In genomic region chr3:184016820-184017671, GRCh38 we compare ENCODE assay signal across 8 cellular contexts. TPM values are rescaled to one million over a fixed set of nuclear protein-coding genes. Genes with fewer than 3 reads are reported as not detected.
DNase-seq lines count a peak whose midpoint lies in the region; ATAC-seq, FAIRE-seq and TF ChIP-seq lines count a peak whose summit lies in the region.

No MANE protein-coding gene starts in this region.

- in situ Hi-C loops in GM13977 (cut with MboI; ENCODE audit: low pct_unique_long_range_greater_than_20kb, low sequenced_read_pairs, unreplicated experiment) = no loop called here
- in situ Hi-C loops in HepG2 (cut with HindIII; ENCODE audit: extremely low pct_ligation_motif_present, low pct_unique_long_range_greater_than_20kb) = loop anchor here (5.0 kb wide), 1 partner anchor 120 kb away; no protein-coding TSS in a partner anchor

- H3K27ac ChIP-seq in A549 (peak overlapping the region; percentile 89 to 98), HepG2 (ENCODE audit: extremely low read length, insufficient read depth, low read length) (peak overlapping the region; percentile 30)

- peak overlapping the region; percentile 93 for H3K4me3 ChIP-seq in A549
- peak overlapping the region; percentile 73 to 97 (median 79) for H3K4me3 ChIP-seq in HepG2 (replicated peaks in 1 of 3; ENCODE audit: insufficient read depth in 1 of 3, low read depth in 2 of 3, low read length in 3 of 3)

- TF ChIP-seq CTCF in A549 (IDR thresholded peaks at IDR 0.05) (peak; percentile 88), GM13977 (IDR thresholded peaks at IDR 0.05; ENCODE audit: extremely low read depth, insufficient read depth, missing control alignments) (peak; percentile 94), WTC11 (IDR thresholded peaks at IDR 0.05) (peak; percentile 99), HepG2 (CRISPR knock-in tag; IDR thresholded peaks at IDR 0.05) (peak; percentile 86)

- H3K27me3 Mint-ChIP-seq in WTC11 (ENCODE audit: low read depth) = no peaks in the 10 kb centered on the region

- no peak overlapping the region for H2AFZ ChIP-seq in HepG2 (ENCODE audit: low read length)

- H3K27me3 ChIP-seq in HepG2 (ENCODE audit: control insufficient read depth in 1 of 2, insufficient read depth in 2 of 2, low read length in 2 of 2) = no peaks in the 10 kb centered on the region

- H3K9me3 ChIP-seq in A549 (no peaks in the 10 kb centered on the region), HepG2 (ENCODE audit: low read length) (no peaks in the 10 kb centered on the region)

- no peaks in the 10 kb centered on the region for H3K79me2 ChIP-seq in HepG2 (ENCODE audit: insufficient read depth, low read length)

- TF ChIP-seq RAD21 in A549 (conservative IDR thresholded peaks at IDR 0.05 in 1 of 2, IDR thresholded peaks at IDR 0.05 in 1 of 2) (peak; percentile 38 to 66; a peak in 4 of 5 replicates), HepG2 (CRISPR knock-in tag; IDR thresholded peaks at IDR 0.05) (peak; percentile 96)

- peaks cover 9% of the 10 kb centered on the region; the same call in 2 of the 3 replicates for H3K4me1 ChIP-seq in A549
- peaks cover 32% of the 10 kb centered on the region for H3K4me1 ChIP-seq in HepG2 (ENCODE audit: insufficient read depth, low read length)

- TF ChIP-seq EP300 in A549 (IDR thresholded peaks at IDR 0.05) = no peak
- TF ChIP-seq EP300 in HepG2 (IDR thresholded peaks at IDR 0.05; ENCODE audit: low read depth in 2 of 2, low read length in 2 of 2) = no peak
- no peak for TF ChIP-seq EP300 in HepG2 (CRISPR knock-in tag; IDR thresholded peaks at IDR 0.05; ENCODE audit: borderline replicate concordance)

- peak; percentile 56 to 65 for DNase-seq in A549 (ENCODE audit: low read depth in 1 of 2, low spot score in 1 of 2)
- peak; percentile 78 for DNase-seq in GM13977 (ENCODE audit: low spot score)
- peak; percentile 32 for DNase-seq in NCI-H1694 (lab: John Stamatoyannopoulos, UW)
- peak; percentile 50 for DNase-seq in WTC11 (ENCODE audit: low spot score)
- DNase-seq in dedifferentiated amniotic fluid mesenchymal stem cell (ENCODE audit: extremely low spot score) = peak; percentile 23
- peak; percentile 18 for DNase-seq in HepG2 (ENCODE audit: low spot score)
- DNase-seq in stimulated activated CD4-positive, alpha-beta T cell treated with anti-CD3 and anti-CD28 coated beads, Interleukin-4, amount 100 ng/mL, for 4 hours = peak; percentile 27 to 57

- H3K4me2 ChIP-seq in A549 = peak overlapping the region; percentile 98
- H3K4me2 ChIP-seq in HepG2 (ENCODE audit: low read depth, low read length) = peak overlapping the region; percentile 81

- peaks cover 17% of the 10 kb centered on the region for H3K36me3 Mint-ChIP-seq in WTC11

- H3K9me3 Mint-ChIP-seq in WTC11 = peaks cover 3% of the 10 kb centered on the region; the same call in 1 of the 2 replicates

- FAIRE-seq in A549 (lab: Jason Lieb, UNC) = no peak
- no peak for FAIRE-seq in HepG2 (lab: Jason Lieb, UNC)

- H3K36me3 ChIP-seq in HepG2 (replicated peaks in 1 of 2; ENCODE audit: control insufficient read depth in 1 of 2, insufficient read depth in 2 of 2, low read length in 2 of 2) = no peaks in the 10 kb centered on the region; a peak in 2 of 5 replicates

- H3K4me3 Mint-ChIP-seq in WTC11 = peak overlapping the region; percentile 99

- POLR2A ChIA-PET in A549 (lab: Yijun Ruan, JAX) = no interaction called here
- POLR2A ChIA-PET in WTC11 (lab: Charles Lee) = interaction anchor here (0.6 to 0.7 kb wide), 2 partner anchors 122 to 160 kb away, joined by 3 read pairs; no protein-coding TSS in a partner anchor
- POLR2A ChIA-PET in HepG2 (lab: Yijun Ruan, JAX) = interaction anchor here (0.9 to 1.5 kb wide), 8 partner anchors 29 to 139 kb away, joined by 3 to 7 read pairs (median 5); partner anchors contain the start of gene EIF2B5

- BruUV-seq in HepG2 (replicated peaks; lab: Mats Ljungman, UMichigan) = TSS peak; percentile 56

- peak overlapping the region; percentile 54 for H3K9ac ChIP-seq in HepG2 (ENCODE audit: insufficient read depth, low read depth, low read length)

- H3K27ac Mint-ChIP-seq in WTC11 = peak overlapping the region; percentile 96

- TF ChIP-seq POLR2A in A549 (IDR thresholded peaks at IDR 0.05; ENCODE audit: low read length) (no peak), HepG2 (IDR thresholded peaks at IDR 0.05; ENCODE audit: insufficient read depth in 1 of 2, low read depth in 2 of 2, low read length in 2 of 2) (no peak)

- peaks cover 22% of the 10 kb centered on the region for H3K4me1 Mint-ChIP-seq in WTC11

- 45% methylated on average over 17 of the region's 57 CpGs for WGBS in A549 (ENCODE audit: missing lambda C conversion rate)
- WGBS in HepG2 (ENCODE audit: low lambda C conversion rate) = 54% methylated on average over 42 of the region's 57 CpGs

- intact Hi-C loops in HepG2 (cut with micrococcal nuclease; ENCODE audit: unreplicated experiment) = loop anchor here (1.0 to 10.0 kb wide), 3 partner anchors 28 to 228 kb away; partner anchors contain the start of genes ALG3 and EEF1AKMT4

- no peaks in the 10 kb centered on the region for H4K20me1 ChIP-seq in HepG2 (ENCODE audit: insufficient read depth, low read length)

- peak; percentile 95 for ATAC-seq in A549
- peak; percentile 63 for ATAC-seq in HG02870 (IDR thresholded peaks at IDR 0.05; ENCODE audit: unreplicated experiment)
- peak; percentile 71 for ATAC-seq in WTC11
- ATAC-seq in HepG2 = peak; percentile 90

- CTCF ChIA-PET in A549 (lab: Yijun Ruan, JAX) (interaction anchor here (0.6 to 4.8 kb wide), 23 partner anchors 10 to 199 kb away, joined by 3 to 37 read pairs (median 4); partner anchors contain the start of gene PARL), WTC11 (lab: Charles Lee) (interaction anchor here (0.6 to 4.1 kb wide), 17 partner anchors 10 to 244 kb away, joined by 3 to 37 read pairs (median 4); partner anchors contain the start of genes CAMK2N2, EEF1AKMT4, EIF2B5 and PARL), HepG2 (lab: Yijun Ruan, JAX; ENCODE audit: low intra/inter-chr PET ratio, low total read pairs) (interaction anchor here (2.5 kb wide), 1 partner anchor 122 kb away, joined by 17 read pairs; no protein-coding TSS in a partner anchor)

RNA-seq across cellular contexts. Expression of gene ABCC5, which starts 0.6 kb away (rescaled TPM):
- polyA plus RNA-seq in A549 (2011; rRNA removed) (19.1 and 20.7 TPM in 2 replicates), A549 (2017; fragmentation: RNase III; extraction: RNeasy Plus Mini Kit Qiagen cat#74134 plus additional on column Dnase treatment) (13.3 to 15.5 TPM (median 14.2 TPM) in 3 replicates), HepG2 (2011; rRNA removed) (12.5 and 14.1 TPM in 2 replicates)
- polyA plus RNA-seq in A549 (2012; cell fraction: cytosol; rRNA removed) = 9.4 and 10.1 TPM in 2 replicates
- 30.4 and 44.7 TPM in 2 replicates for polyA plus RNA-seq in A549 (2012; cell fraction: nucleus; rRNA removed)
- polyA minus RNA-seq in A549 (2011; rRNA and poly(A)+ RNA removed) = 11.5 and 13.9 TPM in 2 replicates
- total RNA-seq in WTC11 (2021) (29.1 to 35.2 TPM (median 31.1 TPM) in 3 replicates), HepG2 (2016; rRNA removed; fragmentation: Illumina TruSeq; extraction: Trizol) (7.8 and 12.7 TPM in 2 replicates)
- total RNA-seq in HepG2 (2016; cell fraction: cytosol; rRNA removed; fragmentation: Illumina TruSeq; extraction: Trizol; ENCODE audit: low read depth) = 3.7 and 3.9 TPM in 2 replicates
- 7.1 and 13.0 TPM in 2 replicates for total RNA-seq in HepG2 (2016; cell fraction: insoluble cytoplasmic fraction; rRNA removed; fragmentation: Illumina TruSeq; extraction: Trizol)
- 6.1 and 6.4 TPM in 2 replicates for total RNA-seq in HepG2 (2016; cell fraction: membrane; rRNA removed; fragmentation: Illumina TruSeq; extraction: Trizol)
- total RNA-seq in HepG2 (2016; cell fraction: nucleus; rRNA removed; fragmentation: Illumina TruSeq; extraction: Trizol) = 22.3 and 24.4 TPM in 2 replicates
- 5.2 and 6.5 TPM in 2 replicates for polyA plus RNA-seq in HepG2 (2011; cell fraction: cytosol; rRNA removed)
- polyA plus RNA-seq in HepG2 (2011; cell fraction: nucleus; rRNA removed) = 37.7 and 46.7 TPM in 2 replicates
- 9.2 and 10.3 TPM in 2 replicates for polyA plus RNA-seq in HepG2 (2012)
- 2.0 and 2.8 TPM in 2 replicates for polyA plus RNA-seq in HepG2 (2016; cell fraction: cytosol; fragmentation: Illumina TruSeq; extraction: Trizol; ENCODE audit: low read depth)
- 5.0 and 5.7 TPM in 2 replicates for polyA plus RNA-seq in HepG2 (2016; cell fraction: insoluble cytoplasmic fraction; fragmentation: Illumina TruSeq; extraction: Trizol; ENCODE audit: low read depth)
- polyA plus RNA-seq in HepG2 (2016; cell fraction: membrane; fragmentation: Illumina TruSeq; extraction: Trizol; ENCODE audit: low read depth) = 2.0 and 2.9 TPM in 2 replicates
- polyA plus RNA-seq in HepG2 (2016; cell fraction: nucleus; fragmentation: Illumina TruSeq; extraction: Trizol; ENCODE audit: insufficient read depth, low read depth) = 29.7 TPM in 2 replicates
- 15.6 and 37.4 TPM in 2 replicates for polyA minus RNA-seq in HepG2 (2011; rRNA and poly(A)+ RNA removed; ENCODE audit: low replicate concordance)
- polyA minus RNA-seq in HepG2 (2011; cell fraction: cytosol; rRNA and poly(A)+ RNA removed) = 5.2 and 7.6 TPM in 2 replicates
- 30.0 and 32.6 TPM in 2 replicates for polyA minus RNA-seq in HepG2 (2011; cell fraction: nucleus; rRNA and poly(A)+ RNA removed)

RNA-seq across cellular contexts. Expression of gene HTR3D, which starts 14.5 kb away (rescaled TPM):
- polyA plus RNA-seq in A549 (2011; rRNA removed) (not detected in 2 replicates), A549 (2017; fragmentation: RNase III; extraction: RNeasy Plus Mini Kit Qiagen cat#74134 plus additional on column Dnase treatment) (not detected in 3 replicates), HepG2 (2011; rRNA removed) (not detected in 2 replicates)
- polyA plus RNA-seq in A549 (2012; cell fraction: cytosol; rRNA removed) = not detected in 2 replicates
- not detected in 2 replicates for polyA plus RNA-seq in A549 (2012; cell fraction: nucleus; rRNA removed)
- polyA minus RNA-seq in A549 (2011; rRNA and poly(A)+ RNA removed) = not detected in 2 replicates
- total RNA-seq in WTC11 (2021) (not detected in 3 replicates), HepG2 (2016; rRNA removed; fragmentation: Illumina TruSeq; extraction: Trizol) (not detected in 2 replicates)
- total RNA-seq in HepG2 (2016; cell fraction: cytosol; rRNA removed; fragmentation: Illumina TruSeq; extraction: Trizol; ENCODE audit: low read depth) = not detected in 2 replicates
- total RNA-seq in HepG2 (2016; cell fraction: insoluble cytoplasmic fraction; rRNA removed; fragmentation: Illumina TruSeq; extraction: Trizol) = not detected in 2 replicates
- total RNA-seq in HepG2 (2016; cell fraction: membrane; rRNA removed; fragmentation: Illumina TruSeq; extraction: Trizol) = not detected in 2 replicates
- not detected in 2 replicates for total RNA-seq in HepG2 (2016; cell fraction: nucleus; rRNA removed; fragmentation: Illumina TruSeq; extraction: Trizol)
- not detected in 2 replicates for polyA plus RNA-seq in HepG2 (2011; cell fraction: cytosol; rRNA removed)
- not detected in 2 replicates for polyA plus RNA-seq in HepG2 (2011; cell fraction: nucleus; rRNA removed)
- polyA plus RNA-seq in HepG2 (2012) = not detected in 2 replicates
- not detected in 2 replicates for polyA plus RNA-seq in HepG2 (2016; cell fraction: cytosol; fragmentation: Illumina TruSeq; extraction: Trizol; ENCODE audit: low read depth)
- polyA plus RNA-seq in HepG2 (2016; cell fraction: insoluble cytoplasmic fraction; fragmentation: Illumina TruSeq; extraction: Trizol; ENCODE audit: low read depth) = not detected in 2 replicates
- polyA plus RNA-seq in HepG2 (2016; cell fraction: membrane; fragmentation: Illumina TruSeq; extraction: Trizol; ENCODE audit: low read depth) = not detected in 2 replicates
- not detected in 2 replicates for polyA plus RNA-seq in HepG2 (2016; cell fraction: nucleus; fragmentation: Illumina TruSeq; extraction: Trizol; ENCODE audit: insufficient read depth, low read depth)
- polyA minus RNA-seq in HepG2 (2011; rRNA and poly(A)+ RNA removed; ENCODE audit: low replicate concordance) = not detected in 2 replicates
- polyA minus RNA-seq in HepG2 (2011; cell fraction: cytosol; rRNA and poly(A)+ RNA removed) = not detected in 2 replicates
- not detected in 2 replicates for polyA minus RNA-seq in HepG2 (2011; cell fraction: nucleus; rRNA and poly(A)+ RNA removed)

RNA-seq across cellular contexts. Expression of gene HTR3C, which starts 35.8 kb away (rescaled TPM):
- polyA plus RNA-seq in A549 (2011; rRNA removed) (not detected in 2 replicates), A549 (2017; fragmentation: RNase III; extraction: RNeasy Plus Mini Kit Qiagen cat#74134 plus additional on column Dnase treatment) (not detected in 3 replicates), HepG2 (2011; rRNA removed) (not detected in 2 replicates)
- polyA plus RNA-seq in A549 (2012; cell fraction: cytosol; rRNA removed) = not detected in 2 replicates
- not detected in 2 replicates for polyA plus RNA-seq in A549 (2012; cell fraction: nucleus; rRNA removed)
- not detected in 2 replicates for polyA minus RNA-seq in A549 (2011; rRNA and poly(A)+ RNA removed)
- total RNA-seq in WTC11 (2021) (not detected in 3 replicates), HepG2 (2016; rRNA removed; fragmentation: Illumina TruSeq; extraction: Trizol) (not detected in 2 replicates)
- total RNA-seq in HepG2 (2016; cell fraction: cytosol; rRNA removed; fragmentation: Illumina TruSeq; extraction: Trizol; ENCODE audit: low read depth) = not detected in 2 replicates
- not detected in 2 replicates for total RNA-seq in HepG2 (2016; cell fraction: insoluble cytoplasmic fraction; rRNA removed; fragmentation: Illumina TruSeq; extraction: Trizol)
- total RNA-seq in HepG2 (2016; cell fraction: membrane; rRNA removed; fragmentation: Illumina TruSeq; extraction: Trizol) = not detected in 2 replicates
- total RNA-seq in HepG2 (2016; cell fraction: nucleus; rRNA removed; fragmentation: Illumina TruSeq; extraction: Trizol) = not detected in 2 replicates
- polyA plus RNA-seq in HepG2 (2011; cell fraction: cytosol; rRNA removed) = not detected in 2 replicates
- polyA plus RNA-seq in HepG2 (2011; cell fraction: nucleus; rRNA removed) = not detected in 2 replicates
- polyA plus RNA-seq in HepG2 (2012) = not detected in 2 replicates
- polyA plus RNA-seq in HepG2 (2016; cell fraction: cytosol; fragmentation: Illumina TruSeq; extraction: Trizol; ENCODE audit: low read depth) = not detected in 2 replicates
- not detected in 2 replicates for polyA plus RNA-seq in HepG2 (2016; cell fraction: insoluble cytoplasmic fraction; fragmentation: Illumina TruSeq; extraction: Trizol; ENCODE audit: low read depth)
- polyA plus RNA-seq in HepG2 (2016; cell fraction: membrane; fragmentation: Illumina TruSeq; extraction: Trizol; ENCODE audit: low read depth) = not detected in 2 replicates
- polyA plus RNA-seq in HepG2 (2016; cell fraction: nucleus; fragmentation: Illumina TruSeq; extraction: Trizol; ENCODE audit: insufficient read depth, low read depth) = not detected in 2 replicates
- not detected in 2 replicates for polyA minus RNA-seq in HepG2 (2011; rRNA and poly(A)+ RNA removed; ENCODE audit: low replicate concordance)
- polyA minus RNA-seq in HepG2 (2011; cell fraction: cytosol; rRNA and poly(A)+ RNA removed) = not detected in 2 replicates
- polyA minus RNA-seq in HepG2 (2011; cell fraction: nucleus; rRNA and poly(A)+ RNA removed) = not detected in 2 replicates

Comparison
In these comparisons a context has a peak if more than half of its experiments do, and no peak if none do; other contexts are left out.
1. Peak in every context shown above with its lines: DNase-seq, ATAC-seq, H3K4me3 ChIP-seq and H3K27ac ChIP-seq.
2. DNase-seq: peak in every context shown above with its lines; median percentile 78 in GM13977; 60 in A549; 50 in WTC11; 42 in stimulated activated CD4-positive, alpha-beta T cell treated with anti-CD3 and anti-CD28 coated beads, Interleukin-4, amount 100 ng/mL, for 4 hours; 32 in NCI-H1694; 23 in dedifferentiated amniotic fluid mesenchymal stem cell; 18 in HepG2.